Comparison of ENCODE assay signal across 23 cellular contexts in genomic region chr7:54864718-54865117, GRCh38.
DNase-seq lines count a peak whose midpoint lies in the region; ATAC-seq and TF ChIP-seq lines count a peak whose summit lies in the region.
"Had no signal": no experiment of that assay in that cellular context is flagged by ENCODE, and none has a peak within 500 bp of the region (broad histone marks: within the 10 kb centered on the region; RNA-seq: fewer than 3 reads in every experiment).

No MANE protein-coding gene starts in this region.

- no peak for TF ChIP-seq CTCF in progenitor cell of endocrine pancreas (IDR thresholded peaks at IDR 0.05; ENCODE audit: unreplicated experiment)
- TF ChIP-seq CTCF in body of pancreas (IDR thresholded peaks at IDR 0.05) = no peak

- H3K27ac ChIP-seq in body of pancreas = no peak overlapping the region
- H3K27ac ChIP-seq: 22Rv1, esophagus squamous epithelium, gastrocnemius medialis, HL-60, VCaP had no signal

- intact Hi-C loops in body of pancreas (cut with DNase I) = no loop called here

- H3K27ac Mint-ChIP-seq in progenitor cell of endocrine pancreas = no peak overlapping the region
- H3K27ac Mint-ChIP-seq: activated naive CD8-positive, alpha-beta T cell treated with anti-CD3 and anti-CD28 coated beads, Interleukin-2, amount 10 ng/mL, durations not matched to agents 7 days and 5 days; stimulated activated naive B cell treated with anti-CD40 and anti-IgM and Interleukin-4, amounts not matched to agents 10 μg/mL and 1 μg/mL and 100 μg/mL, for 72 hours; T-helper 2 cell treated with Interferon-gamma antibody and Interleukin-4, amounts not matched to agents 5 μg/mL and 100 μg/mL, for 36 hours had no signal

- DNase-seq in NCI-H1092 treated with DMSO at 0.1 percent for 48 hours (lab: John Stamatoyannopoulos, UW) (peak; percentile 34), NCI-H1092 (lab: John Stamatoyannopoulos, UW) (no peak), NCI-H2196 treated with DMSO at 0.1 percent for 48 hours (lab: John Stamatoyannopoulos, UW; ENCODE audit: unreplicated experiment) (peak; percentile 50), SHP77 (lab: John Stamatoyannopoulos, UW) (peak; percentile 90), progenitor cell of endocrine pancreas (ENCODE audit: low spot score, unreplicated experiment) (no peak), body of pancreas (no peak), islet precursor cell (no peak), NCI-H446 (lab: John Stamatoyannopoulos, UW) (no peak)
- DNase-seq: activated CD4-positive, alpha-beta T cell treated with anti-CD3 and anti-CD28 coated beads for 4 hours; activated CD8-positive, alpha-beta memory T cell treated with anti-CD3 and anti-CD28 coated beads for 24 hours; activated effector memory CD4-positive, alpha-beta T cell treated with anti-CD3 and anti-CD28 coated beads, Interleukin-2, amount 50 U/mL, for 16 hours; activated naive CD8-positive, alpha-beta T cell treated with anti-CD3 and anti-CD28 coated beads, Interleukin-2, amount 10 ng/mL, durations not matched to agents 7 days and 5 days; esophagus squamous epithelium; gastrocnemius medialis; hippocampal formation; stimulated activated CD4-positive, alpha-beta T cell treated with anti-CD3 and anti-CD28 coated beads, Interleukin-15, amount 100 ng/mL, for 24 hours; stimulated activated naive B cell treated with anti-CD40 and anti-IgM and Interleukin-4, amounts not matched to agents 10 μg/mL and 1 μg/mL and 100 μg/mL, for 72 hours had no signal

- no peaks in the 10 kb centered on the region for H3K4me1 ChIP-seq in body of pancreas
- H3K4me1 ChIP-seq: esophagus squamous epithelium, gastrocnemius medialis had no signal

- H3K27me3 Mint-ChIP-seq in progenitor cell of endocrine pancreas = peaks cover 4% of the 10 kb centered on the region
- H3K27me3 Mint-ChIP-seq: activated naive CD8-positive, alpha-beta T cell treated with anti-CD3 and anti-CD28 coated beads, Interleukin-2, amount 10 ng/mL, durations not matched to agents 7 days and 5 days; stimulated activated naive B cell treated with anti-CD40 and anti-IgM and Interleukin-4, amounts not matched to agents 10 μg/mL and 1 μg/mL and 100 μg/mL, for 72 hours had no signal

- no peak overlapping the region for H3K4me3 ChIP-seq in body of pancreas
- H3K4me3 ChIP-seq: esophagus squamous epithelium, gastrocnemius medialis had no signal

- 12 to 42% methylated on average over 5 of the region's 5 CpGs for WGBS in body of pancreas, 2 donors

- ATAC-seq in body of pancreas = no peak
- ATAC-seq: gastrocnemius medialis; left lobe of liver; stimulated activated naive B cell treated with anti-CD40 and anti-IgM and Interleukin-4, amounts not matched to agents 10 μg/mL and 1 μg/mL and 100 μg/mL, for 72 hours had no signal

- no peaks in the 10 kb centered on the region for H3K27me3 ChIP-seq in body of pancreas
- H3K27me3 ChIP-seq: esophagus squamous epithelium, gastrocnemius medialis had no signal

- no peaks in the 10 kb centered on the region for H3K9me3 Mint-ChIP-seq in progenitor cell of endocrine pancreas (ENCODE audit: low read depth)
- H3K9me3 Mint-ChIP-seq: activated naive CD8-positive, alpha-beta T cell treated with anti-CD3 and anti-CD28 coated beads, Interleukin-2, amount 10 ng/mL, durations not matched to agents 7 days and 5 days; central memory CD8-positive, alpha-beta T cell; stimulated activated naive B cell treated with anti-CD40 and anti-IgM and Interleukin-4, amounts not matched to agents 10 μg/mL and 1 μg/mL and 100 μg/mL, for 72 hours; T-helper 2 cell treated with Interferon-gamma antibody and Interleukin-4, amounts not matched to agents 5 μg/mL and 100 μg/mL, for 36 hours had no signal

- TF ChIP-seq POLR2A in body of pancreas (IDR thresholded peaks at IDR 0.05) = no peak

- H3K4me3 Mint-ChIP-seq in progenitor cell of endocrine pancreas (ENCODE audit: low read depth) = no peak overlapping the region
- H3K4me3 Mint-ChIP-seq: activated naive CD8-positive, alpha-beta T cell treated with anti-CD3 and anti-CD28 coated beads, Interleukin-2, amount 10 ng/mL, durations not matched to agents 7 days and 5 days; central memory CD8-positive, alpha-beta T cell; stimulated activated naive B cell treated with anti-CD40 and anti-IgM and Interleukin-4, amounts not matched to agents 10 μg/mL and 1 μg/mL and 100 μg/mL, for 72 hours; T-helper 2 cell treated with Interferon-gamma antibody and Interleukin-4, amounts not matched to agents 5 μg/mL and 100 μg/mL, for 36 hours had no signal

- H3K36me3 Mint-ChIP-seq in progenitor cell of endocrine pancreas (ENCODE audit: insufficient read depth) = no peaks in the 10 kb centered on the region
- H3K36me3 Mint-ChIP-seq: activated naive CD8-positive, alpha-beta T cell treated with anti-CD3 and anti-CD28 coated beads, Interleukin-2, amount 10 ng/mL, durations not matched to agents 7 days and 5 days; stimulated activated naive B cell treated with anti-CD40 and anti-IgM and Interleukin-4, amounts not matched to agents 10 μg/mL and 1 μg/mL and 100 μg/mL, for 72 hours had no signal

- peaks cover 24% of the 10 kb centered on the region for H3K4me1 Mint-ChIP-seq in progenitor cell of endocrine pancreas (ENCODE audit: low read depth)
- H3K4me1 Mint-ChIP-seq: activated naive CD8-positive, alpha-beta T cell treated with anti-CD3 and anti-CD28 coated beads, Interleukin-2, amount 10 ng/mL, durations not matched to agents 7 days and 5 days; central memory CD8-positive, alpha-beta T cell; stimulated activated naive B cell treated with anti-CD40 and anti-IgM and Interleukin-4, amounts not matched to agents 10 μg/mL and 1 μg/mL and 100 μg/mL, for 72 hours had no signal

- H3K36me3 ChIP-seq in body of pancreas (replicated peaks in 1 of 2; ENCODE audit: insufficient read depth in 1 of 2, low read depth in 2 of 2) = no peaks in the 10 kb centered on the region
- H3K36me3 ChIP-seq: esophagus squamous epithelium, gastrocnemius medialis had no signal

- H3K9me3 ChIP-seq in body of pancreas = no peaks in the 10 kb centered on the region
- H3K9me3 ChIP-seq: esophagus squamous epithelium, gastrocnemius medialis had no signal

Comparison
In these comparisons a context has a peak if more than half of its experiments do, and no peak if none do; other contexts are left out.
1. DNase-seq: peak in NCI-H1092 treated with DMSO at 0.1 percent for 48 hours (single experiment), NCI-H2196 treated with DMSO at 0.1 percent for 48 hours (single experiment) and SHP77 (2 of 2); none in NCI-H1092 (single experiment), progenitor cell of endocrine pancreas (single experiment), body of pancreas (0 of 4), islet precursor cell (single experiment) and NCI-H446 (0 of 2).